8 cellular contexts compared by ENCODE assay signal in genomic region chr18:23586249-23587196, GRCh38.
DNase-seq lines count a peak whose midpoint lies in the region; ATAC-seq and TF ChIP-seq lines count a peak whose summit lies in the region.

Gene NPC1 (minus strand): TSS chr18:23586506. CDS start chr18:23586343, 163 bp downstream.

- peak; percentile 87 for DNase-seq in AG09319 (ENCODE audit: extremely low read depth, low read depth)
- peak; percentile 92 for DNase-seq in NCI-H345 (lab: John Stamatoyannopoulos, UW)
- peak; percentile 84 to 86 (median 85) for DNase-seq in activated CD4-positive, CD25-positive, alpha-beta regulatory T cell (lab: John Stamatoyannopoulos, UW)
- DNase-seq in central memory CD4-positive, alpha-beta T cell, result peak; percentile 93
- DNase-seq in islet precursor cell, result peak; percentile 99
- DNase-seq in stimulated activated CD4-positive, alpha-beta T cell treated with anti-CD3 and anti-CD28 coated beads, Interleukin-12 subunit alpha, Interleukin-12 subunit beta, amount 100 ng/mL, for 48 hours (ENCODE audit: low read depth in 2 of 3, low spot score in 1 of 3), result peak; percentile 84 to 90 (median 86)

- ATAC-seq in GM18909 (IDR thresholded peaks at IDR 0.05; ENCODE audit: poor library complexity, unreplicated experiment) (peak; percentile 91), HG03175 (IDR thresholded peaks at IDR 0.05; ENCODE audit: unreplicated experiment) (peak; percentile 88)

- peak; percentile 82 for TF ChIP-seq CTCF in AG09319 (IDR thresholded peaks at IDR 0.05; ENCODE audit: low read depth, low read length)

Comparison
In these comparisons a context has a peak if more than half of its experiments do, and no peak if none do; other contexts are left out.
1. Peak in every context shown above with its lines: DNase-seq and ATAC-seq.